Comparison of ENCODE assay signal across 12 cellular contexts in genomic region chr17:78001612-78002011, GRCh38. TPM values are rescaled to one million over a fixed set of nuclear protein-coding genes. Genes with fewer than 3 reads are reported as not detected.
A peak's percentile ranks its signal among the peaks of the same experiment; 100 is the strongest.
DNase-seq lines count a peak whose midpoint lies in the region; ATAC-seq and TF ChIP-seq lines count a peak whose summit lies in the region.
"Had no signal": no experiment of that assay in that cellular context is flagged by ENCODE, and none has a peak within 500 bp of the region (broad histone marks: within the 10 kb centered on the region; RNA-seq: fewer than 3 reads in every experiment).

No MANE protein-coding gene starts in this region.

- H3K9me1 ChIP-seq in IMR-90 (ENCODE audit: insufficient read depth, low read length): peaks cover 10% of the 10 kb centered on the region

- no peak for TF ChIP-seq CTCF in IMR-90 (conservative IDR thresholded peaks at IDR 0.05; ENCODE audit: low read depth, low read length)
- TF ChIP-seq CTCF in colonic mucosa (IDR thresholded peaks at IDR 0.05): no peak

- H3K36me3 ChIP-seq in IMR-90 (ENCODE audit: control insufficient read depth, insufficient read depth, low read length) (no peaks in the 10 kb centered on the region), colonic mucosa (no peaks in the 10 kb centered on the region)

- H3K9ac ChIP-seq in IMR-90 (ENCODE audit: low read depth, low read length) (no peak overlapping the region), colonic mucosa (ENCODE audit: low read depth in 2 of 2, low read length in 2 of 2) (no peak overlapping the region)

- no peak for TF ChIP-seq POLR2A in IMR-90 (IDR thresholded peaks at IDR 0.05; ENCODE audit: low read depth, low read length)

- H3K4me2 ChIP-seq in IMR-90 (ENCODE audit: low read depth, low read length): no peak overlapping the region
- H3K4me2 ChIP-seq: A549, GM23338 had no signal

- H3K56ac ChIP-seq in IMR-90 (ENCODE audit: extremely low read depth, insufficient read depth, low read length): no peak overlapping the region

- no peak overlapping the region for H4K91ac ChIP-seq in IMR-90 (ENCODE audit: insufficient read depth, low read depth, low read length)

- H3K9me3 Mint-ChIP-seq in activated naive CD8-positive, alpha-beta T cell (ENCODE audit: low read depth): no peaks in the 10 kb centered on the region
- no peaks in the 10 kb centered on the region for H3K9me3 Mint-ChIP-seq in activated naive CD8-positive, alpha-beta T cell treated with anti-CD3 and anti-CD28 coated beads, Interleukin-2, amount 50 U/mL, for 24 hours
- no peaks in the 10 kb centered on the region for H3K9me3 Mint-ChIP-seq in central memory CD8-positive, alpha-beta T cell
- H3K9me3 Mint-ChIP-seq: GM23338 had no signal

- H3K4me1 ChIP-seq in IMR-90 (ENCODE audit: control insufficient read depth, insufficient read depth, low read length) (peaks cover 6% of the 10 kb centered on the region), colonic mucosa (no peaks in the 10 kb centered on the region)
- H3K4me1 ChIP-seq: A549 had no signal

- H3K9me3 ChIP-seq in IMR-90 (ENCODE audit: control insufficient read depth, insufficient read depth, low read length): no peaks in the 10 kb centered on the region
- no peaks in the 10 kb centered on the region for H3K9me3 ChIP-seq in colonic mucosa
- H3K9me3 ChIP-seq: A549 had no signal

- no peak overlapping the region for H3K23ac ChIP-seq in IMR-90 (ENCODE audit: low read depth, low read length)

- H2BK20ac ChIP-seq in IMR-90 (ENCODE audit: low read depth, low read length): 0 out of 2 replicates have a peak overlapping the region, but pooled peaks have one; percentile 25

- 30% methylated on average over 2 of the region's 3 CpGs; no CpG with 5 or more reads in 1 of the 2 experiments for WGBS in IMR-90 (ENCODE audit: extremely low coverage in 2 of 2, insufficient read length in 1 of 2), 2 experiments

- no peak for DNase-seq in activated naive CD8-positive, alpha-beta T cell treated with anti-CD3 and anti-CD28 coated beads, Interleukin-2, amount 50 U/mL, for 24 hours
- no peak for DNase-seq in IMR-90
- no peak for DNase-seq in central memory CD8-positive, alpha-beta T cell (ENCODE audit: low spot score in 2 of 2)
- DNase-seq in cardiac septum (ENCODE audit: low spot score): no peak
- DNase-seq in colonic mucosa: no peak
- DNase-seq: DMS79 had no signal

- no peaks in the 10 kb centered on the region for H3K27me3 Mint-ChIP-seq in activated naive CD8-positive, alpha-beta T cell
- H3K27me3 Mint-ChIP-seq in activated naive CD8-positive, alpha-beta T cell treated with anti-CD3 and anti-CD28 coated beads, Interleukin-2, amount 50 U/mL, for 24 hours: no peaks in the 10 kb centered on the region
- H3K27me3 Mint-ChIP-seq in central memory CD8-positive, alpha-beta T cell: no peaks in the 10 kb centered on the region

- H2AK5ac ChIP-seq in IMR-90 (ENCODE audit: low read depth, low read length): no peak overlapping the region

- CTCF ChIA-PET in IMR-90 (lab: Yijun Ruan, JAX): no interaction called here

- peaks cover 2% of the 10 kb centered on the region for H3K36me3 Mint-ChIP-seq in activated naive CD8-positive, alpha-beta T cell
- H3K36me3 Mint-ChIP-seq in activated naive CD8-positive, alpha-beta T cell treated with anti-CD3 and anti-CD28 coated beads, Interleukin-2, amount 50 U/mL, for 24 hours (ENCODE audit: low read depth): peaks cover 10% of the 10 kb centered on the region
- H3K36me3 Mint-ChIP-seq in central memory CD8-positive, alpha-beta T cell (ENCODE audit: insufficient read depth): peaks cover 26% of the 10 kb centered on the region

- no TSS peak for BruUV-seq in IMR-90 (replicated peaks; lab: Mats Ljungman, UMichigan)

- H3K79me1 ChIP-seq in IMR-90 (ENCODE audit: low read depth in 1 of 2, low read length in 2 of 2): peaks cover 23 to 43% of the 10 kb centered on the region in 2 experiments

- H3K4ac ChIP-seq in IMR-90 (ENCODE audit: low read depth, low read length): peak overlapping the region; percentile 38; the same call in 1 of the 2 replicates

- peak overlapping the region; percentile 65; the same call in 1 of the 3 replicates for H2BK15ac ChIP-seq in IMR-90 (ENCODE audit: low read depth, low read length)

- no peak overlapping the region for H3K4me3 Mint-ChIP-seq in activated naive CD8-positive, alpha-beta T cell
- H3K4me3 Mint-ChIP-seq in activated naive CD8-positive, alpha-beta T cell treated with anti-CD3 and anti-CD28 coated beads, Interleukin-2, amount 50 U/mL, for 24 hours: no peak overlapping the region
- H3K4me3 Mint-ChIP-seq in central memory CD8-positive, alpha-beta T cell: no peak overlapping the region
- H3K4me3 Mint-ChIP-seq: GM23338 had no signal

- H4K20me1 ChIP-seq in IMR-90 (ENCODE audit: insufficient read depth, low read length): no peaks in the 10 kb centered on the region

- ATAC-seq in activated naive CD8-positive, alpha-beta T cell treated with anti-CD3 and anti-CD28 coated beads, Interleukin-2, amount 50 U/mL, for 24 hours: no peak
- ATAC-seq in IMR-90 (ENCODE audit: low read depth) (no peak), GM18511 (IDR thresholded peaks at IDR 0.05; ENCODE audit: unreplicated experiment) (no peak)
- no peak for ATAC-seq in central memory CD8-positive, alpha-beta T cell (replicated peaks; ENCODE audit: extremely low read depth, poor library complexity, severe bottlenecking)
- ATAC-seq: A549, GM12878 had no signal

- no peak for TF ChIP-seq RAD21 in IMR-90 (IDR thresholded peaks at IDR 0.05; ENCODE audit: low read length)

- H3K27me3 ChIP-seq in IMR-90 (ENCODE audit: control insufficient read depth, insufficient read depth, low read length) (no peaks in the 10 kb centered on the region), colonic mucosa (no peaks in the 10 kb centered on the region)

- H3K27ac Mint-ChIP-seq in activated naive CD8-positive, alpha-beta T cell: peak overlapping the region; percentile 18
- H3K27ac Mint-ChIP-seq in activated naive CD8-positive, alpha-beta T cell treated with anti-CD3 and anti-CD28 coated beads, Interleukin-2, amount 50 U/mL, for 24 hours: no peak overlapping the region
- H3K27ac Mint-ChIP-seq in central memory CD8-positive, alpha-beta T cell (ENCODE audit: low read depth): peak overlapping the region; percentile 83
- H3K27ac Mint-ChIP-seq: GM23338 had no signal

- H3K4me1 Mint-ChIP-seq in activated naive CD8-positive, alpha-beta T cell (ENCODE audit: low read depth): peaks cover 72% of the 10 kb centered on the region
- peaks cover 68% of the 10 kb centered on the region for H3K4me1 Mint-ChIP-seq in activated naive CD8-positive, alpha-beta T cell treated with anti-CD3 and anti-CD28 coated beads, Interleukin-2, amount 50 U/mL, for 24 hours
- H3K4me1 Mint-ChIP-seq in central memory CD8-positive, alpha-beta T cell: peaks cover 72% of the 10 kb centered on the region

- intact Hi-C loops in IMR-90 (cut with micrococcal nuclease) (loop anchor here (2.0 kb wide), 1 partner anchor 43 kb away; the partner anchor contains the start of gene TNRC6C), cardiac septum (cut with DNase I) (no loop called here), colonic mucosa (cut with DNase I) (no loop called here)

- no peak overlapping the region for H2AFZ ChIP-seq in IMR-90 (replicated peaks; ENCODE audit: low read length, poor library complexity)
- H2AFZ ChIP-seq: GM23338 had no signal

- POLR2A ChIA-PET in IMR-90 (lab: Charles Lee; ENCODE audit: unreplicated experiment): no interaction called here

- in situ Hi-C loops in IMR-90 (cut with MboI; ENCODE audit: low sequenced_read_pairs): no loop called here

- no peak overlapping the region for H2BK5ac ChIP-seq in IMR-90 (ENCODE audit: low read depth, low read length, poor library complexity, severe bottlenecking)

- dilution Hi-C loops in IMR-90 (cut with HindIII; ENCODE audit: low sequenced_read_pairs, unreplicated experiment): no loop called here

- no peak overlapping the region for H2BK120ac ChIP-seq in IMR-90 (ENCODE audit: low read depth, low read length)

- no peak overlapping the region for H3K27ac ChIP-seq in IMR-90 (ENCODE audit: insufficient read depth, low read length)
- H3K27ac ChIP-seq in colonic mucosa: no peak overlapping the region
- H3K27ac ChIP-seq: A549, HL-60 had no signal

- no peak overlapping the region for H3K14ac ChIP-seq in IMR-90 (replicated peaks; ENCODE audit: low read depth, low read length)

- H3K18ac ChIP-seq in IMR-90 (ENCODE audit: low read depth, low read length): no peak overlapping the region

- H3K4me3 ChIP-seq in IMR-90 (ENCODE audit: insufficient read depth, low read depth, low read length): no peak overlapping the region
- no peak overlapping the region for H3K4me3 ChIP-seq in colonic mucosa
- H3K4me3 ChIP-seq: A549, GM12878, GM23338 had no signal

- H2AK9ac ChIP-seq in IMR-90 (replicated peaks; ENCODE audit: low read depth, low read length, poor library complexity): no peak overlapping the region

- H4K5ac ChIP-seq in IMR-90 (ENCODE audit: low read depth, low read length): no peak overlapping the region

- H4K8ac ChIP-seq in IMR-90 (ENCODE audit: low read depth in 2 of 2, low read length in 2 of 2): no peak overlapping the region

TF ChIP-seq in IMR-90, 13 proteins besides CTCF, POLR2A, EP300 and RAD21 (continues in another document):
- TF ChIP-seq NFE2L2 (IDR thresholded peaks at IDR 0.05; ENCODE audit: low read depth, low read length) (no peak), FOS (IDR thresholded peaks at IDR 0.05; ENCODE audit: low read depth, low read length) (no peak), SMC3 (IDR thresholded peaks at IDR 0.05; ENCODE audit: low read depth, low read length) (no peak), USF2 (IDR thresholded peaks at IDR 0.05; ENCODE audit: low read depth, low read length) (no peak), CEBPB (IDR thresholded peaks at IDR 0.05; ENCODE audit: low read depth, low read length) (no peak)

RNA-seq across cellular contexts. Expression of gene TNRC6C, which starts 43.1 kb away (rescaled TPM):
- total RNA-seq in IMR-90 (2012; rRNA removed) (2.7 and 3.6 TPM in 2 replicates), cardiac septum (17.8 TPM), colonic mucosa (1 to 10 TPM; 8.9 to 9.0 TPM)
- 1.6 and 1.9 TPM in 2 replicates for polyA plus RNA-seq in IMR-90 (2012; rRNA removed)
- polyA plus RNA-seq in IMR-90 (2012; cell fraction: cytosol; rRNA removed): 0.61 and 1.1 TPM in 2 replicates
- polyA plus RNA-seq in IMR-90 (2012; cell fraction: nucleus; rRNA removed; ENCODE audit: low replicate concordance): 3.7 and 3.8 TPM in 2 replicates
